In the genomic region with DNA sequence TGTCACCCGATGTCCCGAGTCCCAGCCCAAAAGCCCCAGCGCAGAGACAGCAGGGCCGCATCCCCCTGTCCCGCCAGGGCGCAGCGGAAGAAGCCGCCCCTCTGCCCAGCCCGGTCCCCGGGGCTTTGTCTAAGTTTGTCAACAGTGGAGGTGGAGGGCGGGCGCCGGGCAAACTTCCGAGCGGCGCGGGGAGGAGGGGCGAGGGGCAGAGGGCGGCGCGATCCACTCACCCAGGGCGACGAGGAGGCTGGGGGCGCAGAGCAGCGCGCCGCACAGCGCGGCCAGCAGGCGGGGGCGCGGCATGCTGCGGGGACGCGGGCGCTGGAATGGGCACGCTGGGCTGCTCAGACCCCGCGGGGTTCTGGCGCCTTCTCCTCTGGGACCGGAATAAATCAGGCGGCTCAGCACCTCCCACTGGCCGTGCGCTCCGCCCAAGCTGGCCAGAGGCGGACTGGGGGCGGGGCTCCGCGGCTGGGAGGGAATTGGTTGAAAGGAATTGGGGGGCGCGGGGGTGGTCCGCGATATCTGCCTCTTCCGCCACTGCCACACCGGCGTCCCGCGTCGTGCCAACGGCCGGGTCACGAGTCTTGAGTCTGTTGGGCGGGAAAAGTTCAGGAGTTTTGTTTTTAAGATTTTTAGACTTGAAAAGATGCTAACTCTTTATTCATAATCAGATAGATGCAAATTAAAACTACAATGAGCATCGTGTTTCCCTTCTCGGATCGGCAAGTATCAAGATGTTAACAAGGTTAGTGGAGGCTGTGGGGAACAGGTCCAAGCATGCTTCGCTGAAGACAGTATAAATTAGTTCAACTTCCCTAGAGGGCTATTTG, we compare ENCODE assay signal across 8 cellular contexts. TPM values are rescaled to one million over a fixed set of nuclear protein-coding genes. Genes with fewer than 3 reads are reported as not detected.
A peak's percentile ranks its signal among the peaks of the same experiment; 100 is the strongest.
DNase-seq lines count a peak whose midpoint lies in the region; ATAC-seq lines count a peak whose summit lies in the region.

A gene with protein sequence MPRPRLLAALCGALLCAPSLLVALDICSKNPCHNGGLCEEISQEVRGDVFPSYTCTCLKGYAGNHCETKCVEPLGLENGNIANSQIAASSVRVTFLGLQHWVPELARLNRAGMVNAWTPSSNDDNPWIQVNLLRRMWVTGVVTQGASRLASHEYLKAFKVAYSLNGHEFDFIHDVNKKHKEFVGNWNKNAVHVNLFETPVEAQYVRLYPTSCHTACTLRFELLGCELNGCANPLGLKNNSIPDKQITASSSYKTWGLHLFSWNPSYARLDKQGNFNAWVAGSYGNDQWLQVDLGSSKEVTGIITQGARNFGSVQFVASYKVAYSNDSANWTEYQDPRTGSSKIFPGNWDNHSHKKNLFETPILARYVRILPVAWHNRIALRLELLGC (minus strand): TSS at position 363 of the 833 bp plus-strand sequence. CDS start 60 bp downstream, at position 303.

- peaks cover 0 to 26% (median 1%) of the 10 kb centered on the region in 11 experiments; a peak in 3 of 22 replicates for H4K20me1 ChIP-seq in BLaER1 treated with 17β-estradiol and CSF1 and Interleukin-3, amounts not matched to agents 10 nM and 100 nM

- H3K9me3 ChIP-seq in BLaER1 treated with 17β-estradiol and CSF1 and Interleukin-3, amounts not matched to agents 10 nM and 100 nM (replicated peaks in 1 of 11) = no peaks in the 10 kb centered on the region
- no peaks in the 10 kb centered on the region for H3K9me3 ChIP-seq in SK-N-MC (ENCODE audit: low read depth, low read length)

- peaks cover 27 to 61% (median 51%) of the 10 kb centered on the region in 10 experiments for H3K4me1 ChIP-seq in BLaER1 treated with 17β-estradiol and CSF1 and Interleukin-3, amounts not matched to agents 10 nM and 100 nM

- peak within 1 kb of the TSS; percentile 76 to 88 (median 85) for H3K9ac ChIP-seq in BLaER1 treated with 17β-estradiol and CSF1 and Interleukin-3, amounts not matched to agents 10 nM and 100 nM
- H3K9ac ChIP-seq in SK-N-MC (ENCODE audit: insufficient read length) = peak within 1 kb of the TSS; percentile 71

- H3K27ac ChIP-seq in BLaER1 treated with 17β-estradiol and CSF1 and Interleukin-3, amounts not matched to agents 10 nM and 100 nM = peak within 1 kb of the TSS in 10 of 11 experiments; percentile 57 to 91 (median 85); a peak in 20 of 22 replicates
- H3K27ac ChIP-seq in SK-N-MC (peak within 1 kb of the TSS; percentile 50; the same call in 1 of the 2 replicates), temporal lobe (ENCODE audit: low read depth, low read length) (peak within 1 kb of the TSS; percentile 65)

- CTCF ChIA-PET in activated naive CD4-positive, alpha-beta T cell treated with anti-CD3 and anti-CD28 coated beads, Interleukin-2, amount 10 ng/mL, durations not matched to agents 7 days and 5 days (lab: Charles Lee) = interaction anchor here (1.2 to 1.3 kb wide), 2 partner anchors 9 to 10 kb away, joined by 3 read pairs; no protein-coding TSS in a partner anchor

- H3K4me2 ChIP-seq in BLaER1 treated with 17β-estradiol and CSF1 and Interleukin-3, amounts not matched to agents 10 nM and 100 nM = peak within 1 kb of the TSS; percentile 86 to 99 (median 96)

- peaks cover 31% of the 10 kb centered on the region for H3K4me1 Mint-ChIP-seq in activated naive CD4-positive, alpha-beta T cell treated with anti-CD3 and anti-CD28 coated beads, Interleukin-2, amount 10 ng/mL, durations not matched to agents 7 days and 5 days

- peak within 1 kb of the TSS; percentile 89 for H3K27ac Mint-ChIP-seq in activated naive CD4-positive, alpha-beta T cell treated with anti-CD3 and anti-CD28 coated beads, Interleukin-2, amount 10 ng/mL, durations not matched to agents 7 days and 5 days

- H3K9me3 Mint-ChIP-seq in activated naive CD4-positive, alpha-beta T cell treated with anti-CD3 and anti-CD28 coated beads, Interleukin-2, amount 10 ng/mL, durations not matched to agents 7 days and 5 days = no peaks in the 10 kb centered on the region

- H3K36me3 ChIP-seq in BLaER1 treated with 17β-estradiol and CSF1 and Interleukin-3, amounts not matched to agents 10 nM and 100 nM = peaks cover 0 to 23% (median 17%) of the 10 kb centered on the region in 11 experiments; a peak in 14 of 22 replicates
- H3K36me3 ChIP-seq in SK-N-MC (ENCODE audit: insufficient read depth, low read length) = no peaks in the 10 kb centered on the region; the same call in 1 of the 2 replicates

- H3K36me3 Mint-ChIP-seq in activated naive CD4-positive, alpha-beta T cell treated with anti-CD3 and anti-CD28 coated beads, Interleukin-2, amount 10 ng/mL, durations not matched to agents 7 days and 5 days = peaks cover 10% of the 10 kb centered on the region

- DNase-seq in SK-N-MC (ENCODE audit: low read depth, low spot score) (no peak), globus pallidus (ENCODE audit: low spot score) (peak; percentile 68), occipital lobe (lab: John Stamatoyannopoulos, UW) (peak; percentile 25)
- peak; percentile 88 for DNase-seq in activated naive CD4-positive, alpha-beta T cell treated with anti-CD3 and anti-CD28 coated beads, Interleukin-2, amount 10 ng/mL, durations not matched to agents 7 days and 5 days

- peak; percentile 82 for ATAC-seq in GM19395 (IDR thresholded peaks at IDR 0.05; ENCODE audit: unreplicated experiment)
- ATAC-seq in HG03520 (IDR thresholded peaks at IDR 0.05; ENCODE audit: unreplicated experiment) = peak; percentile 47

- H3K4me3 Mint-ChIP-seq in activated naive CD4-positive, alpha-beta T cell treated with anti-CD3 and anti-CD28 coated beads, Interleukin-2, amount 10 ng/mL, durations not matched to agents 7 days and 5 days = peak within 1 kb of the TSS; percentile 88

- no peaks in the 10 kb centered on the region for H3K27me3 ChIP-seq in BLaER1 treated with 17β-estradiol and CSF1 and Interleukin-3, amounts not matched to agents 10 nM and 100 nM

- peak within 1 kb of the TSS; percentile 66 to 82 (median 75) for H3K4me3 ChIP-seq in BLaER1 treated with 17β-estradiol and CSF1 and Interleukin-3, amounts not matched to agents 10 nM and 100 nM
- peak within 1 kb of the TSS; percentile 87 for H3K4me3 ChIP-seq in SK-N-MC

- peaks cover 4% of the 10 kb centered on the region for H3K27me3 Mint-ChIP-seq in activated naive CD4-positive, alpha-beta T cell treated with anti-CD3 and anti-CD28 coated beads, Interleukin-2, amount 10 ng/mL, durations not matched to agents 7 days and 5 days

RNA-seq across cellular contexts. Expression of the gene that starts here (rescaled TPM):
- total RNA-seq in occipital lobe (15.9 TPM), temporal lobe (27.5 TPM)
